1 cellular context compared by ENCODE assay signal in the genomic region with DNA sequence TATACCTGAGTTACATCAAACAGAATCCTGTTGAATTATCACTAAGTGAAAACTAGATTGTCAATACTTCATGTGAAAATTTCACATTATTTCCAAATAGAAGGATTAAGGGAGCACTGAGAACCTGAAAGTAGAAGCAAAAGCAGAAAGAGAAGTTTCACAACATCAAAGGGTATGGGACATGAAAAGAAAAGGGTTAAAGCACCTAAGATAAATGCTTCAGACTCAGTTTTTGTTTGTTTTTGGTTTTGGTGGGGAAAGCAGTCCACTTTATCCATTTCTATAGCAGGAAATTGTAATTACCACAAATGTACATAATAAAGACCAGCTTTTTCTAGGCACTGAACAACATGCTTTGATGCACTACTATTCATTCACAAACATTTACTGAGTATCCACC.
TF ChIP-seq lines count a peak whose summit lies in the region.

No MANE protein-coding gene starts in this region.

TF ChIP-seq in GM23338, 12 proteins besides CTCF, POLR2A, EP300 and RAD21 (continued from another document):
- TF ChIP-seq POLR2AphosphoS5 (IDR thresholded peaks at IDR 0.05; ENCODE audit: low read depth) (no peak), ZNF331 (CRISPR knock-in tag; IDR thresholded peaks at IDR 0.05; ENCODE audit: low read depth) (no peak), EZH2 (IDR thresholded peaks at IDR 0.05; ENCODE audit: low read depth, unreplicated experiment) (no peak), CREB1 (CRISPR knock-in tag; IDR thresholded peaks at IDR 0.05; ENCODE audit: low read depth) (no peak), ZNF114 (CRISPR knock-in tag; IDR thresholded peaks at IDR 0.05) (no peak), JUNB (IDR thresholded peaks at IDR 0.05; ENCODE audit: unreplicated experiment) (no peak), STAT1 (IDR thresholded peaks at IDR 0.05; ENCODE audit: unreplicated experiment) (no peak), EZH2phosphoT487 (IDR thresholded peaks at IDR 0.05; ENCODE audit: unreplicated experiment) (no peak)
- TF ChIP-seq, protein P1, sequence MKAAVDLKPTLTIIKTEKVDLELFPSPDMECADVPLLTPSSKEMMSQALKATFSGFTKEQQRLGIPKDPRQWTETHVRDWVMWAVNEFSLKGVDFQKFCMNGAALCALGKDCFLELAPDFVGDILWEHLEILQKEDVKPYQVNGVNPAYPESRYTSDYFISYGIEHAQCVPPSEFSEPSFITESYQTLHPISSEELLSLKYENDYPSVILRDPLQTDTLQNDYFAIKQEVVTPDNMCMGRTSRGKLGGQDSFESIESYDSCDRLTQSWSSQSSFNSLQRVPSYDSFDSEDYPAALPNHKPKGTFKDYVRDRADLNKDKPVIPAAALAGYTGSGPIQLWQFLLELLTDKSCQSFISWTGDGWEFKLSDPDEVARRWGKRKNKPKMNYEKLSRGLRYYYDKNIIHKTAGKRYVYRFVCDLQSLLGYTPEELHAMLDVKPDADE (IDR thresholded peaks at IDR 0.05), result no peak
- TF ChIP-seq, protein P2, sequence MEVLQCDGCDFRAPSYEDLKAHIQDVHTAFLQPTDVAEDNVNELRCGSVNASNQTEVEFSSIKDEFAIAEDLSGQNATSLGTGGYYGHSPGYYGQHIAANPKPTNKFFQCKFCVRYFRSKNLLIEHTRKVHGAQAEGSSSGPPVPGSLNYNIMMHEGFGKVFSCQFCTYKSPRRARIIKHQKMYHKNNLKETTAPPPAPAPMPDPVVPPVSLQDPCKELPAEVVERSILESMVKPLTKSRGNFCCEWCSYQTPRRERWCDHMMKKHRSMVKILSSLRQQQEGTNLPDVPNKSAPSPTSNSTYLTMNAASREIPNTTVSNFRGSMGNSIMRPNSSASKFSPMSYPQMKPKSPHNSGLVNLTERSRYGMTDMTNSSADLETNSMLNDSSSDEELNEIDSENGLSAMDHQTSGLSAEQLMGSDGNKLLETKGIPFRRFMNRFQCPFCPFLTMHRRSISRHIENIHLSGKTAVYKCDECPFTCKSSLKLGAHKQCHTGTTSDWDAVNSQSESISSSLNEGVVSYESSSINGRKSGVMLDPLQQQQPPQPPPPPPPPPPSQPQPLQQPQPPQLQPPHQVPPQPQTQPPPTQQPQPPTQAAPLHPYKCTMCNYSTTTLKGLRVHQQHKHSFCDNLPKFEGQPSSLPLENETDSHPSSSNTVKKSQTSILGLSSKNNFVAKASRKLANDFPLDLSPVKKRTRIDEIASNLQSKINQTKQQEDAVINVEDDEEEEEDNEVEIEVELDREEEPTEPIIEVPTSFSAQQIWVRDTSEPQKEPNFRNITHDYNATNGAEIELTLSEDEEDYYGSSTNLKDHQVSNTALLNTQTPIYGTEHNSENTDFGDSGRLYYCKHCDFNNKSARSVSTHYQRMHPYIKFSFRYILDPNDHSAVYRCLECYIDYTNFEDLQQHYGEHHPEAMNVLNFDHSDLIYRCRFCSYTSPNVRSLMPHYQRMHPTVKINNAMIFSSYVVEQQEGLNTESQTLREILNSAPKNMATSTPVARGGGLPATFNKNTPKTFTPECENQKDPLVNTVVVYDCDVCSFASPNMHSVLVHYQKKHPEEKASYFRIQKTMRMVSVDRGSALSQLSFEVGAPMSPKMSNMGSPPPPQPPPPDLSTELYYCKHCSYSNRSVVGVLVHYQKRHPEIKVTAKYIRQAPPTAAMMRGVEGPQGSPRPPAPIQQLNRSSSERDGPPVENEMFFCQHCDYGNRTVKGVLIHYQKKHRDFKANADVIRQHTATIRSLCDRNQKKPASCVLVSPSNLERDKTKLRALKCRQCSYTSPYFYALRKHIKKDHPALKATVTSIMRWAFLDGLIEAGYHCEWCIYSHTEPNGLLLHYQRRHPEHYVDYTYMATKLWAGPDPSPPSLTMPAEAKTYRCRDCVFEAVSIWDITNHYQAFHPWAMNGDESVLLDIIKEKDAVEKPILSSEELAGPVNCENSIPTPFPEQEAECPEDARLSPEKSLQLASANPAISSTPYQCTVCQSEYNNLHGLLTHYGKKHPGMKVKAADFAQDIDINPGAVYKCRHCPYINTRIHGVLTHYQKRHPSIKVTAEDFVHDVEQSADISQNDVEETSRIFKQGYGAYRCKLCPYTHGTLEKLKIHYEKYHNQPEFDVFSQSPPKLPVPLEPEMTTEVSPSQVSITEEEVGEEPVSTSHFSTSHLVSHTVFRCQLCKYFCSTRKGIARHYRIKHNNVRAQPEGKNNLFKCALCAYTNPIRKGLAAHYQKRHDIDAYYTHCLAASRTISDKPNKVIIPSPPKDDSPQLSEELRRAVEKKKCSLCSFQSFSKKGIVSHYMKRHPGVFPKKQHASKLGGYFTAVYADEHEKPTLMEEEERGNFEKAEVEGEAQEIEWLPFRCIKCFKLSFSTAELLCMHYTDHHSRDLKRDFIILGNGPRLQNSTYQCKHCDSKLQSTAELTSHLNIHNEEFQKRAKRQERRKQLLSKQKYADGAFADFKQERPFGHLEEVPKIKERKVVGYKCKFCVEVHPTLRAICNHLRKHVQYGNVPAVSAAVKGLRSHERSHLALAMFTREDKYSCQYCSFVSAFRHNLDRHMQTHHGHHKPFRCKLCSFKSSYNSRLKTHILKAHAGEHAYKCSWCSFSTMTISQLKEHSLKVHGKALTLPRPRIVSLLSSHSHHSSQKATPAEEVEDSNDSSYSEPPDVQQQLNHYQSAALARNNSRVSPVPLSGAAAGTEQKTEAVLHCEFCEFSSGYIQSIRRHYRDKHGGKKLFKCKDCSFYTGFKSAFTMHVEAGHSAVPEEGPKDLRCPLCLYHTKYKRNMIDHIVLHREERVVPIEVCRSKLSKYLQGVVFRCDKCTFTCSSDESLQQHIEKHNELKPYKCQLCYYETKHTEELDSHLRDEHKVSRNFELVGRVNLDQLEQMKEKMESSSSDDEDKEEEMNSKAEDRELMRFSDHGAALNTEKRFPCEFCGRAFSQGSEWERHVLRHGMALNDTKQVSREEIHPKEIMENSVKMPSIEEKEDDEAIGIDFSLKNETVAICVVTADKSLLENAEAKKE (CRISPR knock-in tag; IDR thresholded peaks at IDR 0.05), result no peak
- TF ChIP-seq, protein P3, sequence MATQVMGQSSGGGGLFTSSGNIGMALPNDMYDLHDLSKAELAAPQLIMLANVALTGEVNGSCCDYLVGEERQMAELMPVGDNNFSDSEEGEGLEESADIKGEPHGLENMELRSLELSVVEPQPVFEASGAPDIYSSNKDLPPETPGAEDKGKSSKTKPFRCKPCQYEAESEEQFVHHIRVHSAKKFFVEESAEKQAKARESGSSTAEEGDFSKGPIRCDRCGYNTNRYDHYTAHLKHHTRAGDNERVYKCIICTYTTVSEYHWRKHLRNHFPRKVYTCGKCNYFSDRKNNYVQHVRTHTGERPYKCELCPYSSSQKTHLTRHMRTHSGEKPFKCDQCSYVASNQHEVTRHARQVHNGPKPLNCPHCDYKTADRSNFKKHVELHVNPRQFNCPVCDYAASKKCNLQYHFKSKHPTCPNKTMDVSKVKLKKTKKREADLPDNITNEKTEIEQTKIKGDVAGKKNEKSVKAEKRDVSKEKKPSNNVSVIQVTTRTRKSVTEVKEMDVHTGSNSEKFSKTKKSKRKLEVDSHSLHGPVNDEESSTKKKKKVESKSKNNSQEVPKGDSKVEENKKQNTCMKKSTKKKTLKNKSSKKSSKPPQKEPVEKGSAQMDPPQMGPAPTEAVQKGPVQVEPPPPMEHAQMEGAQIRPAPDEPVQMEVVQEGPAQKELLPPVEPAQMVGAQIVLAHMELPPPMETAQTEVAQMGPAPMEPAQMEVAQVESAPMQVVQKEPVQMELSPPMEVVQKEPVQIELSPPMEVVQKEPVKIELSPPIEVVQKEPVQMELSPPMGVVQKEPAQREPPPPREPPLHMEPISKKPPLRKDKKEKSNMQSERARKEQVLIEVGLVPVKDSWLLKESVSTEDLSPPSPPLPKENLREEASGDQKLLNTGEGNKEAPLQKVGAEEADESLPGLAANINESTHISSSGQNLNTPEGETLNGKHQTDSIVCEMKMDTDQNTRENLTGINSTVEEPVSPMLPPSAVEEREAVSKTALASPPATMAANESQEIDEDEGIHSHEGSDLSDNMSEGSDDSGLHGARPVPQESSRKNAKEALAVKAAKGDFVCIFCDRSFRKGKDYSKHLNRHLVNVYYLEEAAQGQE (IDR thresholded peaks at IDR 0.05; ENCODE audit: unreplicated experiment), result no peak
